Comparison of ENCODE assay signal across 26 cellular contexts in genomic region chr4:146370841-146371240, GRCh38.
DNase-seq lines count a peak whose midpoint lies in the region; ATAC-seq and TF ChIP-seq lines count a peak whose summit lies in the region.
"Had no signal": no experiment of that assay in that cellular context is flagged by ENCODE, and none has a peak within 500 bp of the region (broad histone marks: within the 10 kb centered on the region; RNA-seq: fewer than 3 reads in every experiment).

No MANE protein-coding gene starts in this region.

- no peak for TF ChIP-seq CTCF in astrocyte of the spinal cord (IDR thresholded peaks at IDR 0.05; ENCODE audit: low read depth, low read length)
- TF ChIP-seq CTCF in glutamatergic neuron (IDR thresholded peaks at IDR 0.05; ENCODE audit: partially characterized antibody, unreplicated experiment): no peak

- in situ Hi-C loops in astrocyte of the spinal cord (cut with HindIII; ENCODE audit: low sequenced_read_pairs): no loop called here

- CTCF ChIA-PET in T-cell (lab: Charles Lee): no interaction called here

- DNase-seq in A172 (ENCODE audit: low spot score): peak; percentile 1
- DNase-seq in M059J (ENCODE audit: low read depth): peak; percentile 46
- DNase-seq in astrocyte of the spinal cord (ENCODE audit: low read depth, low spot score): peak; percentile 16
- DNase-seq in glutamatergic neuron: no peak
- DNase-seq in T-cell: no peak
- no peak for DNase-seq in NCI-H446 (lab: John Stamatoyannopoulos, UW)
- no peak for DNase-seq in activated CD4-positive, alpha-beta T cell treated with anti-CD3 and anti-CD28 coated beads, Interleukin-2, amount 50 U/mL, for 4 hours
- DNase-seq: activated CD8-positive, alpha-beta memory T cell treated with anti-CD3 and anti-CD28 coated beads for 24 hours; activated gamma-delta T cell; activated T-cell treated with anti-CD3 and anti-CD28 coated beads, Interleukin-2, amount 50 U/mL, for 1 hour; BE2C; DMS53; effector CD8-positive, alpha-beta T cell; GOT3; left cardiac atrium; mesendoderm; naive B cell; NCI-H146; NCI-H524 treated with DMSO at 0.1 percent for 48 hours; nucleus accumbens; psoas muscle; SW 1271; transverse colon had no signal

- H3K9me3 Mint-ChIP-seq in glutamatergic neuron (ENCODE audit: unreplicated experiment): peaks cover 2% of the 10 kb centered on the region
- no peaks in the 10 kb centered on the region for H3K9me3 Mint-ChIP-seq in T-cell

- H3K27me3 Mint-ChIP-seq in glutamatergic neuron (ENCODE audit: unreplicated experiment) (no peaks in the 10 kb centered on the region), T-cell (no peaks in the 10 kb centered on the region)
- H3K27me3 Mint-ChIP-seq: naive B cell had no signal

- H3K27ac Mint-ChIP-seq in glutamatergic neuron (ENCODE audit: unreplicated experiment) (peak overlapping the region; percentile 83), T-cell (no peak overlapping the region)
- H3K27ac Mint-ChIP-seq: naive B cell had no signal

- no peak overlapping the region for H3K4me3 ChIP-seq in astrocyte of the spinal cord (ENCODE audit: low read depth, low read length)
- H3K4me3 ChIP-seq: K562, psoas muscle, transverse colon had no signal

- no peaks in the 10 kb centered on the region for H3K36me3 Mint-ChIP-seq in glutamatergic neuron (ENCODE audit: unreplicated experiment)
- H3K36me3 Mint-ChIP-seq in T-cell: peaks cover 5% of the 10 kb centered on the region
- H3K36me3 Mint-ChIP-seq: naive B cell had no signal

- H3K4me1 Mint-ChIP-seq in glutamatergic neuron (ENCODE audit: low read depth, unreplicated experiment): peaks cover 27% of the 10 kb centered on the region
- H3K4me1 Mint-ChIP-seq in T-cell: peaks cover 0 to 25% (median 5%) of the 10 kb centered on the region in 3 donors

- ATAC-seq in T-cell (replicated peaks in 1 of 4) (no peak), HG02970 (IDR thresholded peaks at IDR 0.05; ENCODE audit: low FRiP score, unreplicated experiment) (no peak)
- ATAC-seq: esophagus mucosa, K562, left cardiac atrium, psoas muscle had no signal

- H3K4me3 Mint-ChIP-seq in glutamatergic neuron (ENCODE audit: unreplicated experiment) (peak overlapping the region; percentile 76), T-cell (no peak overlapping the region)
- H3K4me3 Mint-ChIP-seq: naive B cell had no signal

- POLR2A ChIA-PET in T-cell (lab: Charles Lee): no interaction called here

Comparison
In these comparisons a context has a peak if more than half of its experiments do, and no peak if none do; other contexts are left out.
1. DNase-seq: peak in A172 (single experiment), M059J (single experiment) and astrocyte of the spinal cord (single experiment); none in glutamatergic neuron (single experiment), T-cell (0 of 34), NCI-H446 (0 of 2) and activated CD4-positive, alpha-beta T cell treated with anti-CD3 and anti-CD28 coated beads, Interleukin-2, amount 50 U/mL, for 4 hours (0 of 2).